ENCODE assay signal across 1 cellular context in the genomic region with DNA sequence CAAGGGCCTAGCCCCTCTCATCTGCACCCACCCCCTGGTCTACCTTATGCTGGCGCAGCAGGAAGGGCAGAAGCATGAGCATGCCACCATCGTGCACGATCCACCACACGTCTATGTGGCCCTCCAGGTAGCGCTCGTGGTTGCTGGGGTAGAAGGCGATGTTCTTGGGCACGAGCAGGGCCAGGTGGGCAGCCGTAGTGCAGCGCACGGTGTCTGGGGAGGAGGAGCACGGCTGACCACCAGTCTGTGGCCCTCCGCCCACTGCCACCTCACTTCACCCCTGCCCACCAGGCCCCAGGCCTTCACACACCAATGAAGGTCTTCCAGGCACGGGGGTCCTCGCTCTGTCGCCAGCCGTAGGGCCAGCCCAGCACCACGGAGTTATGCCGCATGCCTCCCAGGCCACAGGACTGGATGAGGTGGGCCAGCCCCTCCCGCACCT.
TF ChIP-seq lines count a peak whose summit lies in the region.

No MANE protein-coding gene starts in this region.

TF ChIP-seq in GM12878, 131 proteins besides CTCF, POLR2A, EP300 and RAD21:
- TF ChIP-seq MYB (IDR thresholded peaks at IDR 0.05; ENCODE audit: borderline replicate concordance, low read depth, low read length) (no peak), SMAD5 (IDR thresholded peaks at IDR 0.05; ENCODE audit: low read depth) (no peak), SUPT20H (IDR thresholded peaks at IDR 0.05; ENCODE audit: borderline replicate concordance, control insufficient read depth, low read depth, low read length) (no peak), MTA3 (IDR thresholded peaks at IDR 0.05; ENCODE audit: borderline replicate concordance, low read length) (no peak), ZNF24 (IDR thresholded peaks at IDR 0.05) (no peak)
- TF ChIP-seq, protein P1, sequence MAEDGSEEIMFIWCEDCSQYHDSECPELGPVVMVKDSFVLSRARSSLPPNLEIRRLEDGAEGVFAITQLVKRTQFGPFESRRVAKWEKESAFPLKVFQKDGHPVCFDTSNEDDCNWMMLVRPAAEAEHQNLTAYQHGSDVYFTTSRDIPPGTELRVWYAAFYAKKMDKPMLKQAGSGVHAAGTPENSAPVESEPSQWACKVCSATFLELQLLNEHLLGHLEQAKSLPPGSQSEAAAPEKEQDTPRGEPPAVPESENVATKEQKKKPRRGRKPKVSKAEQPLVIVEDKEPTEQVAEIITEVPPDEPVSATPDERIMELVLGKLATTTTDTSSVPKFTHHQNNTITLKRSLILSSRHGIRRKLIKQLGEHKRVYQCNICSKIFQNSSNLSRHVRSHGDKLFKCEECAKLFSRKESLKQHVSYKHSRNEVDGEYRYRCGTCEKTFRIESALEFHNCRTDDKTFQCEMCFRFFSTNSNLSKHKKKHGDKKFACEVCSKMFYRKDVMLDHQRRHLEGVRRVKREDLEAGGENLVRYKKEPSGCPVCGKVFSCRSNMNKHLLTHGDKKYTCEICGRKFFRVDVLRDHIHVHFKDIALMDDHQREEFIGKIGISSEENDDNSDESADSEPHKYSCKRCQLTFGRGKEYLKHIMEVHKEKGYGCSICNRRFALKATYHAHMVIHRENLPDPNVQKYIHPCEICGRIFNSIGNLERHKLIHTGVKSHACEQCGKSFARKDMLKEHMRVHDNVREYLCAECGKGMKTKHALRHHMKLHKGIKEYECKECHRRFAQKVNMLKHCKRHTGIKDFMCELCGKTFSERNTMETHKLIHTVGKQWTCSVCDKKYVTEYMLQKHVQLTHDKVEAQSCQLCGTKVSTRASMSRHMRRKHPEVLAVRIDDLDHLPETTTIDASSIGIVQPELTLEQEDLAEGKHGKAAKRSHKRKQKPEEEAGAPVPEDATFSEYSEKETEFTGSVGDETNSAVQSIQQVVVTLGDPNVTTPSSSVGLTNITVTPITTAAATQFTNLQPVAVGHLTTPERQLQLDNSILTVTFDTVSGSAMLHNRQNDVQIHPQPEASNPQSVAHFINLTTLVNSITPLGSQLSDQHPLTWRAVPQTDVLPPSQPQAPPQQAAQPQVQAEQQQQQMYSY (CRISPR knock-in tag; IDR thresholded peaks at IDR 0.05), result no peak
- TF ChIP-seq, protein P2, sequence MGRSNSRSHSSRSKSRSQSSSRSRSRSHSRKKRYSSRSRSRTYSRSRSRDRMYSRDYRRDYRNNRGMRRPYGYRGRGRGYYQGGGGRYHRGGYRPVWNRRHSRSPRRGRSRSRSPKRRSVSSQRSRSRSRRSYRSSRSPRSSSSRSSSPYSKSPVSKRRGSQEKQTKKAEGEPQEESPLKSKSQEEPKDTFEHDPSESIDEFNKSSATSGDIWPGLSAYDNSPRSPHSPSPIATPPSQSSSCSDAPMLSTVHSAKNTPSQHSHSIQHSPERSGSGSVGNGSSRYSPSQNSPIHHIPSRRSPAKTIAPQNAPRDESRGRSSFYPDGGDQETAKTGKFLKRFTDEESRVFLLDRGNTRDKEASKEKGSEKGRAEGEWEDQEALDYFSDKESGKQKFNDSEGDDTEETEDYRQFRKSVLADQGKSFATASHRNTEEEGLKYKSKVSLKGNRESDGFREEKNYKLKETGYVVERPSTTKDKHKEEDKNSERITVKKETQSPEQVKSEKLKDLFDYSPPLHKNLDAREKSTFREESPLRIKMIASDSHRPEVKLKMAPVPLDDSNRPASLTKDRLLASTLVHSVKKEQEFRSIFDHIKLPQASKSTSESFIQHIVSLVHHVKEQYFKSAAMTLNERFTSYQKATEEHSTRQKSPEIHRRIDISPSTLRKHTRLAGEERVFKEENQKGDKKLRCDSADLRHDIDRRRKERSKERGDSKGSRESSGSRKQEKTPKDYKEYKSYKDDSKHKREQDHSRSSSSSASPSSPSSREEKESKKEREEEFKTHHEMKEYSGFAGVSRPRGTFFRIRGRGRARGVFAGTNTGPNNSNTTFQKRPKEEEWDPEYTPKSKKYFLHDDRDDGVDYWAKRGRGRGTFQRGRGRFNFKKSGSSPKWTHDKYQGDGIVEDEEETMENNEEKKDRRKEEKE (IDR thresholded peaks at IDR 0.05), result no peak
